In the genomic region with DNA sequence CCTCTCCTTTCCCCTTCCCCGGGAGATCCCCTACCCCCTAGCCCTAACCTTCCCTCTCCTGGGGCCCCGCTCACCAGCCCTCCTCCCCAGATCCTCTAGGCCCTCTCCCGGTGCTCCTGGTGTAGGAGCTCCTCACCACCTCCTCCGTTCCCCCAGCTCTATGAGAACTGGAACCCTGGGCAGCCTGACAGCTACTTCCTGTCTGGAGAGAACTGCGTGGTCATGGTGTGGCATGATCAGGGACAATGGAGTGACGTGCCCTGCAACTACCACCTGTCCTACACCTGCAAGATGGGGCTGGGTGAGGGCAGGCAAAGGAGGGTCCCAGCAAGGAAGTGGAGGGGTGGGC, we compare ENCODE assay signal across 9 cellular contexts. TPM values are rescaled to one million over a fixed set of nuclear protein-coding genes. Genes with fewer than 3 reads are reported as not detected.
DNase-seq lines count a peak whose midpoint lies in the region; ATAC-seq and TF ChIP-seq lines count a peak whose summit lies in the region.
"Had no signal": no experiment of that assay in that cellular context is flagged by ENCODE, and none has a peak within 500 bp of the region (broad histone marks: within the 10 kb centered on the region; RNA-seq: fewer than 3 reads in every experiment).

No MANE protein-coding gene starts in this region.

- H3K4me3 ChIP-seq in BLaER1 (no peak overlapping the region), OCI-LY3 (ENCODE audit: low read length) (peak overlapping the region; percentile 70)

- no peaks in the 10 kb centered on the region for H3K36me3 ChIP-seq in BLaER1
- H3K36me3 ChIP-seq in OCI-LY3 (replicated peaks; ENCODE audit: low read depth, low read length) = no peaks in the 10 kb centered on the region
- H3K36me3 ChIP-seq: suprapubic skin had no signal

- H3K4me1 ChIP-seq in BLaER1 (peaks cover 58% of the 10 kb centered on the region), OCI-LY3 (ENCODE audit: low read length) (peaks cover 59% of the 10 kb centered on the region)

- TF ChIP-seq CTCF in OCI-LY3 (IDR thresholded peaks at IDR 0.05; ENCODE audit: low read depth, low read length) (no peak), glutamatergic neuron (IDR thresholded peaks at IDR 0.05; ENCODE audit: partially characterized antibody, unreplicated experiment) (no peak)

- H3K4me2 ChIP-seq in BLaER1 (peak overlapping the region; percentile 76), OCI-LY3 (ENCODE audit: low read length) (peak overlapping the region; percentile 83)

- H3K9me3 ChIP-seq in BLaER1 = no peaks in the 10 kb centered on the region
- no peaks in the 10 kb centered on the region for H3K9me3 ChIP-seq in OCI-LY3 (ENCODE audit: insufficient read depth, low read length)
- H3K9me3 ChIP-seq: suprapubic skin had no signal

- no peaks in the 10 kb centered on the region for H3K79me2 ChIP-seq in OCI-LY3 (ENCODE audit: low read length)

- H4K20me1 ChIP-seq in BLaER1 = peaks cover 44% of the 10 kb centered on the region
- H4K20me1 ChIP-seq in OCI-LY3 (ENCODE audit: insufficient read depth, low read length) = peaks cover 8% of the 10 kb centered on the region; the same call in 1 of the 2 replicates

- H3K27me3 Mint-ChIP-seq in glutamatergic neuron (ENCODE audit: unreplicated experiment) = peaks cover 22% of the 10 kb centered on the region

- H3K9ac ChIP-seq in BLaER1 (no peak overlapping the region), OCI-LY3 (ENCODE audit: low read length) (peak overlapping the region; percentile 37)

- H3K27ac Mint-ChIP-seq in glutamatergic neuron (ENCODE audit: unreplicated experiment) = peak overlapping the region; percentile 52

- H3K9me3 Mint-ChIP-seq in glutamatergic neuron (ENCODE audit: unreplicated experiment) = peaks cover 13% of the 10 kb centered on the region
- H3K9me3 Mint-ChIP-seq: CD4-positive, alpha-beta memory T cell had no signal

- H3K4me3 Mint-ChIP-seq in glutamatergic neuron (ENCODE audit: unreplicated experiment) = no peak overlapping the region

- H3K27me3 ChIP-seq in BLaER1 (peaks cover 63% of the 10 kb centered on the region), OCI-LY3 (ENCODE audit: low read depth, low read length) (peaks cover 44% of the 10 kb centered on the region)

- peak overlapping the region; percentile 82 for H2AFZ ChIP-seq in OCI-LY3 (ENCODE audit: low read depth, low read length)

- DNase-seq in glutamatergic neuron (no peak), NCI-H774 (lab: John Stamatoyannopoulos, UW) (no peak)

- H3K36me3 Mint-ChIP-seq in glutamatergic neuron (ENCODE audit: unreplicated experiment) = no peaks in the 10 kb centered on the region
- H3K36me3 Mint-ChIP-seq: CD4-positive, alpha-beta memory T cell had no signal

- peaks cover 53% of the 10 kb centered on the region for H3K4me1 Mint-ChIP-seq in glutamatergic neuron (ENCODE audit: low read depth, unreplicated experiment)

- H3K27ac ChIP-seq in BLaER1 (no peak overlapping the region), OCI-LY3 (ENCODE audit: low read length) (no peak overlapping the region)
- H3K27ac ChIP-seq: suprapubic skin had no signal

- ATAC-seq in GM18909 (IDR thresholded peaks at IDR 0.05; ENCODE audit: poor library complexity, unreplicated experiment) (no peak), HG02763 (IDR thresholded peaks at IDR 0.05; ENCODE audit: unreplicated experiment) (no peak)

RNA-seq across cellular contexts. Expression of gene BCAN, which starts 16.0 kb away (rescaled TPM):
- total RNA-seq in glutamatergic neuron (ENCODE audit: unreplicated experiment) = 10.3 TPM
- total RNA-seq: CD4-positive, alpha-beta memory T cell; naive thymus-derived CD4-positive, alpha-beta T cell had no signal

RNA-seq across cellular contexts. Expression of gene NES, which starts 19.3 kb away (rescaled TPM):
- 375 TPM for total RNA-seq in glutamatergic neuron (ENCODE audit: unreplicated experiment)
- total RNA-seq: CD4-positive, alpha-beta memory T cell had no signal

RNA-seq across cellular contexts. Expression of gene HAPLN2, which starts 38.7 kb away (rescaled TPM):
- total RNA-seq in glutamatergic neuron (ENCODE audit: unreplicated experiment) = 0.71 TPM
- total RNA-seq: CD4-positive, alpha-beta memory T cell; naive thymus-derived CD4-positive, alpha-beta T cell had no signal

RNA-seq across cellular contexts. Expression of gene CRABP2, which starts 47.4 kb away (rescaled TPM):
- total RNA-seq in glutamatergic neuron (ENCODE audit: unreplicated experiment) = 2.4 TPM

RNA-seq across cellular contexts. Expression of gene GPATCH4, which starts 56.7 kb away (rescaled TPM):
- 13.2 TPM for total RNA-seq in glutamatergic neuron (ENCODE audit: unreplicated experiment)
